Comparison of ENCODE assay signal across 1 cellular context in genomic region chr17:76972046-76972641, GRCh38.
TF ChIP-seq lines count a peak whose summit lies in the region.

No MANE protein-coding gene starts in this region.

TF ChIP-seq in H1, 55 proteins besides CTCF, POLR2A, EP300 and RAD21:
- TF ChIP-seq MAX (IDR thresholded peaks at IDR 0.05) (no peak), SP2 (IDR thresholded peaks at IDR 0.05; ENCODE audit: low read length) (no peak), SAP30 (IDR thresholded peaks at IDR 0.05; ENCODE audit: insufficient read depth, insufficient replicate concordance, low read length) (no peak), POLR2AphosphoS5 (IDR thresholded peaks at IDR 0.05; ENCODE audit: low read depth, low read length) (no peak), ASH2L (IDR thresholded peaks at IDR 0.05; ENCODE audit: low read length) (no peak), USF2 (IDR thresholded peaks at IDR 0.05; ENCODE audit: low read length) (no peak), E2F6 (IDR thresholded peaks at IDR 0.05) (no peak)
